ENCODE assay signal across 22 cellular contexts in the genomic region with DNA sequence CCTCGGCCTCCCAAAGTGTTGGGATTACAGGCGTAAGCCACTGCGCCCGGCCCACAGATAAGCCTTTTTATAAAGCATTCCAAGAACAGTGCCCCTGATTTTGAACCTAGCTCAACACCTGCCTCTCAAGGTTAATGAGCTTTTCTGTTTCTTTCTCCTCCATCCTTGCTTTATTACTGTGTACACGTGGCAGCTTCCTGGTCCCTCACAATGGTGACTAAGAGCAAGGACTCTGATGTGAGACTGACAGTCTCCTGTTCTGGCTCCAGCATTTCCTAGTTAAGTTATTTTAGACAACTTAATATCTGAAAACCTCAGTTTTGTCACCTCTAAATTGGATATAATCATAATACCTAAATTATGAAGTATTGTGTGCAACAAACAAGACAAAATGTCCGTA. TPM values are rescaled to one million over a fixed set of nuclear protein-coding genes. Genes with fewer than 3 reads are reported as not detected.
DNase-seq lines count a peak whose midpoint lies in the region; ATAC-seq, FAIRE-seq and TF ChIP-seq lines count a peak whose summit lies in the region.
"Had no signal": no experiment of that assay in that cellular context is flagged by ENCODE, and none has a peak within 500 bp of the region (broad histone marks: within the 10 kb centered on the region; RNA-seq: fewer than 3 reads in every experiment).

No MANE protein-coding gene starts in this region.

- H3K9me3 ChIP-seq in Caco-2: no peaks in the 10 kb centered on the region
- no peaks in the 10 kb centered on the region for H3K9me3 ChIP-seq in Loucy (ENCODE audit: insufficient read depth, low read depth, low read length)
- no peaks in the 10 kb centered on the region for H3K9me3 ChIP-seq in K562 (replicated peaks; ENCODE audit: control insufficient read depth, insufficient read depth, low read depth, low read length)
- H3K9me3 ChIP-seq in neural progenitor cell (ENCODE audit: low read depth): no peaks in the 10 kb centered on the region
- H3K9me3 ChIP-seq: esophagus squamous epithelium, MG63, tibial nerve had no signal

- H4K20me1 ChIP-seq in Loucy (ENCODE audit: insufficient read depth, low read length, poor library complexity, severe bottlenecking): no peaks in the 10 kb centered on the region
- no peaks in the 10 kb centered on the region for H4K20me1 ChIP-seq in K562 (replicated peaks; ENCODE audit: control insufficient read depth, insufficient read depth, low read length)
- no peaks in the 10 kb centered on the region for H4K20me1 ChIP-seq in neural progenitor cell (ENCODE audit: low read depth)

- in situ Hi-C loops in K562 (cut with MboI): no loop called here

- H3K4me1 Mint-ChIP-seq in Caco-2 (ENCODE audit: low read depth, unreplicated experiment): peaks cover 46% of the 10 kb centered on the region
- peaks cover 25% of the 10 kb centered on the region for H3K4me1 Mint-ChIP-seq in neural progenitor cell

- no peak for TF ChIP-seq RAD21 in K562 (CRISPR knock-in tag; conservative IDR thresholded peaks at IDR 0.05 in 1 of 2, IDR thresholded peaks at IDR 0.05 in 1 of 2)

- peaks cover 48% of the 10 kb centered on the region for H3K4me1 ChIP-seq in Caco-2
- H3K4me1 ChIP-seq in Loucy (ENCODE audit: insufficient read depth, low read length, poor library complexity, severe bottlenecking): peaks cover 6% of the 10 kb centered on the region
- peaks cover 3 to 13% of the 10 kb centered on the region in 2 experiments; a peak in 3 of 5 replicates for H3K4me1 ChIP-seq in K562 (replicated peaks in 1 of 2; ENCODE audit: control insufficient read depth in 2 of 2, insufficient read depth in 2 of 2, low read length in 2 of 2)
- peaks cover 20% of the 10 kb centered on the region for H3K4me1 ChIP-seq in neural progenitor cell

- H3K79me2 ChIP-seq in Loucy (ENCODE audit: insufficient read depth, low read length): no peaks in the 10 kb centered on the region
- no peaks in the 10 kb centered on the region for H3K79me2 ChIP-seq in K562 (ENCODE audit: control insufficient read depth, insufficient read depth, low read length)
- H3K79me2 ChIP-seq in neural progenitor cell (ENCODE audit: low read depth): no peaks in the 10 kb centered on the region

- peak; percentile 42 for FAIRE-seq in K562 (lab: Jason Lieb, UNC)
- FAIRE-seq: keratinocyte had no signal

- H3K4me3 ChIP-seq in Caco-2 (ENCODE audit: low read depth, low read length) (no peak overlapping the region), Loucy (ENCODE audit: low read length, poor library complexity, severe bottlenecking) (peak overlapping the region; percentile 61), K562 (no peak overlapping the region), neural progenitor cell (no peak overlapping the region)
- H3K4me3 ChIP-seq: lung had no signal

- ATAC-seq in K562: no peak
- ATAC-seq in HG02885 (IDR thresholded peaks at IDR 0.05; ENCODE audit: poor library complexity, unreplicated experiment): no peak

- no peak for DNase-seq in Caco-2
- no peak for DNase-seq in K562 (ENCODE audit: extremely low read depth in 1 of 4, low spot score in 3 of 4)
- DNase-seq in neural progenitor cell (ENCODE audit: low spot score): no peak
- no peak for DNase-seq in activated effector memory CD4-positive, alpha-beta T cell treated with anti-CD3 and anti-CD28 coated beads, Interleukin-2, amount 50 U/mL, for 16 hours
- no peak for DNase-seq in NCI-H446 treated with DMSO at 0.1 percent for 48 hours (lab: John Stamatoyannopoulos, UW)
- no peak for DNase-seq in NCI-H2029 treated with DMSO at 0.1 percent for 48 hours (lab: John Stamatoyannopoulos, UW)
- DNase-seq: esophagus squamous epithelium had no signal

- no TSS peak for BruUV-seq in Caco-2 (replicated peaks; lab: Mats Ljungman, UMichigan)
- no TSS peak for BruUV-seq in K562 (replicated peaks; lab: Mats Ljungman, UMichigan)

- no peaks in the 10 kb centered on the region for H3F3A ChIP-seq in Loucy (ENCODE audit: low read depth)
- H3F3A ChIP-seq in neural progenitor cell (ENCODE audit: low read depth): peaks cover 21% of the 10 kb centered on the region

- TF ChIP-seq CTCF in Caco-2 (IDR thresholded peaks at IDR 0.05; ENCODE audit: insufficient read depth in 1 of 2, low read depth in 1 of 2, low read length in 1 of 2, severe bottlenecking in 1 of 2, unreplicated experiment in 1 of 2) (no peak), Loucy (conservative IDR thresholded peaks at IDR 0.05; ENCODE audit: low read length) (no peak), K562 (IDR thresholded peaks at IDR 0.05 in 2 of 3, conservative IDR thresholded peaks at IDR 0.05 in 1 of 3; ENCODE audit: insufficient read depth in 2 of 3, low read depth in 1 of 3, low read length in 3 of 3) (no peak), neural progenitor cell (IDR thresholded peaks at IDR 0.05) (no peak)

- H3K9me3 Mint-ChIP-seq in Caco-2 (ENCODE audit: unreplicated experiment) (no peaks in the 10 kb centered on the region), neural progenitor cell (no peaks in the 10 kb centered on the region)
- H3K9me3 Mint-ChIP-seq: activated T-helper 2 cell treated with anti-CD3 and anti-CD28 coated beads, Interferon-gamma antibody, Interleukin-2, Interleukin-4, amounts not matched to agents 10 μg/mL and 5 μg/mL and 100 μg/mL, durations not matched to agents 14 hours and 24 hours and 36 hours; stimulated activated naive CD8-positive, alpha-beta T cell treated with anti-CD3 and anti-CD28 coated beads, Interleukin-15, Interleukin-2, amounts not matched to agents 100 ng/mL and 50 ng/mL, for 24 hours; WTC11 had no signal

- H3K27me3 ChIP-seq in Caco-2 (replicated peaks; ENCODE audit: control insufficient read depth, insufficient read depth, low read length) (no peaks in the 10 kb centered on the region), Loucy (ENCODE audit: insufficient read depth, low read length, poor library complexity, severe bottlenecking) (no peaks in the 10 kb centered on the region), K562 (ENCODE audit: control insufficient read depth in 2 of 2, insufficient read depth in 2 of 2, low read length in 2 of 2) (peaks cover 0 to 8% of the 10 kb centered on the region in 2 experiments; a peak in 1 of 5 replicates), neural progenitor cell (peaks cover 42% of the 10 kb centered on the region)
- H3K27me3 ChIP-seq: esophagus squamous epithelium, MG63, tibial nerve had no signal

- no peak for TF ChIP-seq EP300 in K562 (IDR thresholded peaks at IDR 0.05; ENCODE audit: low read length)

- no peak overlapping the region for H3K27ac ChIP-seq in K562 (ENCODE audit: extremely low read depth, low read depth, low read length)
- H3K27ac ChIP-seq in neural progenitor cell: no peak overlapping the region
- H3K27ac ChIP-seq: RWPE1, SK-N-MC, tibial nerve had no signal

- H3K4me2 ChIP-seq in Loucy (ENCODE audit: low read depth, low read length, poor library complexity, severe bottlenecking) (peak overlapping the region; percentile 73), K562 (ENCODE audit: insufficient read depth, low read length) (peak overlapping the region; percentile 81; the same call in 1 of the 2 replicates), neural progenitor cell (peak overlapping the region; percentile 58)

- WGBS in K562 (ENCODE audit: insufficient coverage, low coverage, missing lambda C conversion rate): 36% methylated on average over 4 of the region's 6 CpGs

- no peaks in the 10 kb centered on the region; the same call in 1 of the 2 replicates for H3K36me3 ChIP-seq in Caco-2 (ENCODE audit: control insufficient read depth, insufficient read depth, low read length)
- no peaks in the 10 kb centered on the region for H3K36me3 ChIP-seq in Loucy (ENCODE audit: insufficient read depth, low read length)
- no peaks in the 10 kb centered on the region for H3K36me3 ChIP-seq in K562 (ENCODE audit: control insufficient read depth, insufficient read depth, low read length)
- no peaks in the 10 kb centered on the region for H3K36me3 ChIP-seq in neural progenitor cell
- H3K36me3 ChIP-seq: esophagus squamous epithelium, MG63, tibial nerve had no signal

- H3K9ac ChIP-seq in Loucy (ENCODE audit: low read depth, low read length, poor library complexity, severe bottlenecking): peak overlapping the region; percentile 50
- no peak overlapping the region; a peak in 1 of 4 replicates for H3K9ac ChIP-seq in K562 (ENCODE audit: insufficient read depth in 1 of 2, low read depth in 2 of 2, low read length in 2 of 2)
- H3K9ac ChIP-seq in neural progenitor cell: no peak overlapping the region

- H3K27ac Mint-ChIP-seq in Caco-2 (ENCODE audit: unreplicated experiment): peak overlapping the region; percentile 85
- H3K27ac Mint-ChIP-seq in neural progenitor cell: no peak overlapping the region
- H3K27ac Mint-ChIP-seq: activated T-helper 2 cell treated with anti-CD3 and anti-CD28 coated beads, Interferon-gamma antibody, Interleukin-2, Interleukin-4, amounts not matched to agents 10 μg/mL and 5 μg/mL and 100 μg/mL, durations not matched to agents 14 hours and 24 hours and 36 hours; stimulated activated naive CD8-positive, alpha-beta T cell treated with anti-CD3 and anti-CD28 coated beads, Interleukin-15, Interleukin-2, amounts not matched to agents 100 ng/mL and 50 ng/mL, for 24 hours; WTC11 had no signal

- H3K27me3 Mint-ChIP-seq in Caco-2 (ENCODE audit: insufficient read depth, unreplicated experiment): no peaks in the 10 kb centered on the region
- peaks cover 14% of the 10 kb centered on the region for H3K27me3 Mint-ChIP-seq in neural progenitor cell (ENCODE audit: insufficient read depth, low read depth)

- POLR2A ChIA-PET in Caco-2 (lab: Charles Lee): no interaction called here
- POLR2A ChIA-PET in K562 (lab: Yijun Ruan, JAX): no interaction called here

- H3K36me3 Mint-ChIP-seq in Caco-2 (ENCODE audit: insufficient read depth, unreplicated experiment) (peaks cover 13% of the 10 kb centered on the region), neural progenitor cell (no peaks in the 10 kb centered on the region)
- H3K36me3 Mint-ChIP-seq: brain, WTC11 had no signal

- CTCF ChIA-PET in Caco-2 (lab: Charles Lee) (interaction anchor here (0.6 to 2.5 kb wide), 12 partner anchors 7 to 347 kb away, joined by 3 to 11 read pairs (median 5); partner anchors contain the start of gene HABP2), K562 (lab: Yijun Ruan, JAX; ENCODE audit: low intra/inter-chr PET ratio) (interaction anchor here (0.8 kb wide), 1 partner anchor 41 kb away, joined by 3 read pairs; no protein-coding TSS in a partner anchor)

- intact Hi-C loops in Caco-2 (cut with micrococcal nuclease; ENCODE audit: unreplicated experiment): loop anchor here (1.0 to 5.0 kb wide), 5 partner anchors 21 to 346 kb away; no protein-coding TSS in a partner anchor
- intact Hi-C loops in K562 (cut with micrococcal nuclease): loop anchor here (1.0 to 10.0 kb wide), 2 partner anchors 41 to 178 kb away; no protein-coding TSS in a partner anchor

- TF ChIP-seq POLR2A in K562 (conservative IDR thresholded peaks at IDR 0.05): no peak

- H3K4me3 Mint-ChIP-seq in Caco-2 (ENCODE audit: unreplicated experiment) (peak overlapping the region; percentile 80), neural progenitor cell (no peak overlapping the region)

- no peaks in the 10 kb centered on the region for H3K9me1 ChIP-seq in K562 (ENCODE audit: control insufficient read depth, insufficient read depth, low read length)

- no peaks in the 10 kb centered on the region for H3K9me2 ChIP-seq in Loucy (replicated peaks; ENCODE audit: low read depth, low read length)

- peak overlapping the region; percentile 94 for H2AFZ ChIP-seq in Loucy (ENCODE audit: low read length)
- H2AFZ ChIP-seq in K562 (ENCODE audit: low read depth, low read length): peak overlapping the region; percentile 92; the same call in 1 of the 2 replicates
- no peak overlapping the region for H2AFZ ChIP-seq in neural progenitor cell (replicated peaks)

RNA-seq across cellular contexts. Expression of gene HABP2, which starts 9.8 kb away (rescaled TPM):
- total RNA-seq in Caco-2 (2022): 21.0 and 24.3 TPM in 2 replicates
- total RNA-seq in K562 (2011; cell fraction: chromatin; rRNA removed; ENCODE audit: low replicate concordance): not detected in 2 replicates
- total RNA-seq in K562 (2011; cell fraction: nucleolus; rRNA removed): not detected in 2 replicates
- total RNA-seq in K562 (2011; cell fraction: nucleoplasm; rRNA removed): not detected in 2 replicates
- total RNA-seq in K562 (2014; rRNA removed): not detected in 2 replicates
- not detected in 2 replicates for total RNA-seq in K562 (2014; rRNA removed; fragmentation: Illumina TruSeq; extraction: Trizol)
- total RNA-seq in K562 (2015; rRNA removed; fragmentation: Illumina TruSeq; extraction: Trizol): not detected in 2 replicates
- 0.07 and 0.09 TPM in 2 replicates for total RNA-seq in K562 (2021)
- not detected in 2 replicates for polyA plus RNA-seq in K562 (2011; rRNA removed)
- polyA plus RNA-seq in K562 (2011; cell fraction: cytosol; rRNA removed): not detected in 2 replicates
- polyA plus RNA-seq in K562 (2011; cell fraction: nucleus; rRNA removed): not detected in 2 replicates
- 0.03 TPM in 1 of 2 replicates, not detected in the other for polyA plus RNA-seq in K562 (2012)
- polyA plus RNA-seq in K562 (2014; fragmentation: Illumina TruSeq; extraction: Trizol): not detected in 2 replicates
- polyA plus RNA-seq in K562 (2014; fragmentation: Nextera tagmentation; extraction: Ambion mirVana): not detected
- 0.05 TPM in 1 of 2 replicates, not detected in the other for polyA plus RNA-seq in K562 (2014; rRNA removed)
- polyA minus RNA-seq in K562 (2011; rRNA and poly(A)+ RNA removed): not detected in 2 replicates
- polyA minus RNA-seq in K562 (2011; cell fraction: cytosol; rRNA and poly(A)+ RNA removed): not detected in 2 replicates
- polyA minus RNA-seq in K562 (2011; cell fraction: nucleus; rRNA and poly(A)+ RNA removed): not detected in 2 replicates
- total RNA-seq in neural progenitor cell (ENCODE audit: low replicate concordance): not detected in 2 replicates
- total RNA-seq: activated T-helper 2 cell treated with anti-CD3 and anti-CD28 coated beads, Interferon-gamma antibody, Interleukin-2, Interleukin-4, amounts not matched to agents 10 μg/mL and 5 μg/mL and 100 μg/mL, durations not matched to agents 14 hours and 24 hours and 36 hours; H4; omental fat pad; T-helper 2 cell treated with Interferon-gamma antibody and Interleukin-4, amounts not matched to agents 100 ng/mL and 5 ng/mL, for 36 hours; tibial nerve had no signal
- polyA plus RNA-seq: keratinocyte had no signal

Comparison
In these comparisons a context has a peak if more than half of its experiments do, and no peak if none do; other contexts are left out.
1. RNA of gene HABP2, which starts 9.8 kb away (total RNA-seq): 21.0 to 24.3 TPM in Caco-2; 0.07 to 0.09 TPM in K562 and not detected in neural progenitor cell; every median in the first group is over 10 times any median in the second.
2. Peak in every context shown above with its lines, with median percentiles within 50 percentile points of each other: H3K4me2 ChIP-seq.